Comparison of ENCODE assay signal across 12 cellular contexts in the genomic region with DNA sequence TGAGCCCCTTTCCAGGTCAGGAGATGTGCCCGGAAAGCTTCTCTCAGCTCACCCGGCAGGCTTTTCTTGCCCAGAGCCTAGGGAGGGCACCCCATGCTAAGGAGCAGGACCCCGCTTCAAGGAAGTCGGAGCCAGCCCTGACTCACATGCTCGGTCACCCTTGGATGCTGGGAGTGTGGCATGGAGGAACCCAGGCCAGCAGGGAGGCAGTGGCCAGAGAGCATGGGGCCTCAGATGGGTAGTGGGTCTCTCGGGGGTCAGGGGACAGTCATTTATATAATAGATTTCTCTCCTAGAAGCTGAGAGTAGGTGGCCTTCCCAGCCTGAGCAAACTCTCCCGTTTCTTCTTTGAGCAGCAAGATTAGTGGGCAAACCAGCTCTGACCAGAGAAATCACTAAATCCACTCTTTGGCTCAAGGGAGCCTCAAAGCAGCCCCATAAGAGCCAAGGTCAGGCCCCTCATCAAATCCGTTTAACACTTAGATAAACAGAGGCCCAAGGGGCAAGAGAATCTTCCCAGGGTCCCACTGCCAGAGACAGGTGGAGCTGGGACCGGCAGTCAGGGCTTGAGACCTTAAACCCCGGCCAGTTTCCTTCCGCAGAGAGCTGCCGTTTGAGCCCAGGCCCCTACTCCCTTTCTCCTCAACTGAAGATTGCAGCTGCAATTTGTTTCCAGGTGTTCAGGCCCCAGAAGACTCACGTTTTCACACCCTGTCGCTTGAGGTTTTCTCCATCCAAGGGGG.
"Had no signal": no experiment of that assay in that cellular context is flagged by ENCODE, and none has a peak within 500 bp of the region (broad histone marks: within the 10 kb centered on the region; RNA-seq: fewer than 3 reads in every experiment).

No MANE protein-coding gene starts in this region.

- H3K36me3 ChIP-seq: cardiac muscle cell, esophagus squamous epithelium, ovary, thoracic aorta had no signal

- DNase-seq: activated CD4-positive, alpha-beta T cell treated with anti-CD3 and anti-CD28 coated beads, Interleukin-2, amount 50 U/mL, for 1 hour; activated naive CD4-positive, alpha-beta T cell treated with anti-CD3 and anti-CD28 coated beads, Interleukin-2, amount 50 U/mL, for 16 hours; esophagus squamous epithelium; glutamatergic neuron; nephron progenitor cell; stimulated activated CD4-positive, alpha-beta T cell treated with anti-CD3 and anti-CD28 coated beads, Interleukin-12 subunit alpha, Interleukin-12 subunit beta, amount 100 ng/mL, for 4 hours; stimulated activated CD4-positive, alpha-beta T cell treated with anti-CD3 and anti-CD28 coated beads, Interleukin-2, amount 100 ng/mL, for 24 hours had no signal

- H3K4me3 ChIP-seq: cardiac muscle cell, esophagus squamous epithelium, ovary, thoracic aorta had no signal

- H3K9me3 ChIP-seq: esophagus squamous epithelium, ovary, thoracic aorta had no signal

- H3K27ac ChIP-seq: cardiac muscle cell, ovary, thoracic aorta had no signal

- H3K4me3 Mint-ChIP-seq: nephron progenitor cell; T-helper 2 cell treated with Interferon-gamma antibody and Interleukin-4, amounts not matched to agents 5 μg/mL and 100 μg/mL, for 36 hours had no signal

- H3K9me3 Mint-ChIP-seq: activated T-helper 2 cell treated with anti-CD3 and anti-CD28 coated beads, Interferon-gamma antibody, Interleukin-2, Interleukin-4, amounts not matched to agents 10 μg/mL and 5 μg/mL and 100 μg/mL, durations not matched to agents 14 hours and 24 hours and 36 hours; nephron progenitor cell; T-helper 2 cell treated with Interferon-gamma antibody and Interleukin-4, amounts not matched to agents 5 μg/mL and 100 μg/mL, for 36 hours had no signal

- H3K27ac Mint-ChIP-seq: activated T-helper 2 cell treated with anti-CD3 and anti-CD28 coated beads, Interferon-gamma antibody, Interleukin-2, Interleukin-4, amounts not matched to agents 10 μg/mL and 5 μg/mL and 100 μg/mL, durations not matched to agents 14 hours and 24 hours and 36 hours; nephron progenitor cell; T-helper 2 cell treated with Interferon-gamma antibody and Interleukin-4, amounts not matched to agents 5 μg/mL and 100 μg/mL, for 36 hours had no signal

- H3K27me3 ChIP-seq: cardiac muscle cell, esophagus squamous epithelium, ovary had no signal
